ENCODE assay signal across 8 cellular contexts in genomic region chr11:73759520-73760065, GRCh38. TPM values are rescaled to one million over a fixed set of nuclear protein-coding genes. Genes with fewer than 3 reads are reported as not detected.
DNase-seq lines count a peak whose midpoint lies in the region; ATAC-seq and TF ChIP-seq lines count a peak whose summit lies in the region.

No MANE protein-coding gene starts in this region.

- H3K9me3 ChIP-seq in left lung = no peaks in the 10 kb centered on the region
- H3K9me3 ChIP-seq in testis = no peaks in the 10 kb centered on the region

- H3K4me1 ChIP-seq in left lung (peaks cover 11 to 42% of the 10 kb centered on the region in 2 donors), testis (peaks cover 16% of the 10 kb centered on the region)

- TF ChIP-seq CTCF in astrocyte of the spinal cord (IDR thresholded peaks at IDR 0.05; ENCODE audit: low read depth, low read length) = peak; percentile 18
- no peak for TF ChIP-seq CTCF in left lung (IDR thresholded peaks at IDR 0.05)
- peak in 2 of 3 experiments; percentile 11 to 26 for TF ChIP-seq CTCF in testis (IDR thresholded peaks at IDR 0.05)

- in situ Hi-C loops in astrocyte of the spinal cord (cut with HindIII; ENCODE audit: low sequenced_read_pairs) = no loop called here

- H3K36me3 ChIP-seq in left lung (no peaks in the 10 kb centered on the region), testis (ENCODE audit: low read depth, missing control alignments) (no peaks in the 10 kb centered on the region)

- ATAC-seq in left lung (no peak), GM19351 (IDR thresholded peaks at IDR 0.05; ENCODE audit: unreplicated experiment) (no peak)

- no peaks in the 10 kb centered on the region for H3K27me3 ChIP-seq in left lung
- H3K27me3 ChIP-seq in testis = no peaks in the 10 kb centered on the region

- peak overlapping the region; percentile 99 for H3K27ac ChIP-seq in left lung
- peak overlapping the region; percentile 98 to 99 for H3K27ac ChIP-seq in testis

- no peak for TF ChIP-seq POLR2A in testis (IDR thresholded peaks at IDR 0.05)

- intact Hi-C loops in left lung (cut with DNase I) = no loop called here
- intact Hi-C loops in testis (cut with DNase I; ENCODE audit: low total_unique reads) = no loop called here

- 0 to 1% methylated on average over 7 of the region's 7 CpGs for whole genome bisulfite sequencing in testis, 2 donors

- H3K4me3 ChIP-seq in astrocyte of the spinal cord (ENCODE audit: low read depth, low read length) = peak overlapping the region; percentile 77
- H3K4me3 ChIP-seq in left lung = peak overlapping the region; percentile 82 to 90
- peak overlapping the region; percentile 82 to 100 for H3K4me3 ChIP-seq in testis

- DNase-seq in CD1c-positive myeloid dendritic cell (ENCODE audit: extremely low spot score) (peak; percentile 11), KG1 (lab: John Stamatoyannopoulos, UW) (peak; percentile 34), astrocyte of the spinal cord (ENCODE audit: low read depth, low spot score) (peak; percentile 45), left lung (no peak), testis (no peak), ecto neural progenitor cell (ENCODE audit: low spot score) (no peak)
- DNase-seq in activated CD4-positive, alpha-beta T cell treated with anti-CD3 and anti-CD28 coated beads, Interleukin-2, amount 50 U/mL, for 1 hour = no peak

RNA-seq across cellular contexts. Expression of gene RAB6A, which starts 1.3 kb away (rescaled TPM):
- total RNA-seq in left lung = 100 to 1,000 TPM; 146 to 150 TPM
- 100 to 1,000 TPM; 104 to 125 TPM for total RNA-seq in testis
- 71.2 TPM for polyA plus RNA-seq in testis (ENCODE audit: insufficient read depth, low read depth, low replicate concordance)

RNA-seq across cellular contexts. Expression of gene MRPL48, which starts 28.1 kb away (rescaled TPM):
- total RNA-seq in left lung (10 to 100 TPM; 28.9 to 29.1 TPM), testis (10 to 100 TPM in 1 of 2 donors, 1 to 10 TPM in 1; 9.1 to 10.7 TPM)
- 16.9 TPM for polyA plus RNA-seq in testis (ENCODE audit: insufficient read depth, low read depth, low replicate concordance)

Comparison
In these comparisons a context has a peak if more than half of its experiments do, and no peak if none do; other contexts are left out.
1. DNase-seq: peak in CD1c-positive myeloid dendritic cell (single experiment), KG1 (single experiment) and astrocyte of the spinal cord (single experiment); none in left lung (0 of 2), testis (single experiment), ecto neural progenitor cell (single experiment) and activated CD4-positive, alpha-beta T cell treated with anti-CD3 and anti-CD28 coated beads, Interleukin-2, amount 50 U/mL, for 1 hour (single experiment).
2. CTCF ChIP-seq: peak in astrocyte of the spinal cord (single experiment) and testis (2 of 3); none in left lung (0 of 2).
3. Peak in every context shown above with its lines, with median percentiles within 50 percentile points of each other: H3K4me3 ChIP-seq.